15 cellular contexts compared by ENCODE assay signal in genomic region chrX:13719192-13719856, GRCh38. TPM values are rescaled to one million over a fixed set of nuclear protein-coding genes. Genes with fewer than 3 reads are reported as not detected.
A peak's percentile ranks its signal among the peaks of the same experiment; 100 is the strongest.
DNase-seq lines count a peak whose midpoint lies in the region; ATAC-seq and TF ChIP-seq lines count a peak whose summit lies in the region.
"Had no signal": no experiment of that assay in that cellular context is flagged by ENCODE, and none has a peak within 500 bp of the region (broad histone marks: within the 10 kb centered on the region; RNA-seq: fewer than 3 reads in every experiment).

No MANE protein-coding gene starts in this region.

- TF ChIP-seq CTCF in chondrocyte (IDR thresholded peaks at IDR 0.05) (no peak), natural killer cell (IDR thresholded peaks at IDR 0.05) (no peak)

- H3K4me3 Mint-ChIP-seq in stimulated activated naive CD8-positive, alpha-beta T cell treated with anti-CD3 and anti-CD28 coated beads, Interleukin-15, Interleukin-2, amounts not matched to agents 100 ng/mL and 50 ng/mL, for 24 hours = no peak overlapping the region
- H3K4me3 Mint-ChIP-seq in chondrocyte (ENCODE audit: unreplicated experiment) (no peak overlapping the region), natural killer cell (peak overlapping the region; percentile 81)
- H3K4me3 Mint-ChIP-seq: activated B cell treated with CpG ODN at 0.5 μM for 24 hours had no signal

- no peak for DNase-seq in stimulated activated naive CD8-positive, alpha-beta T cell treated with anti-CD3 and anti-CD28 coated beads, Interleukin-15, Interleukin-2, amounts not matched to agents 100 U/mL and 50 U/mL, for 24 hours
- DNase-seq in chondrocyte (ENCODE audit: low spot score) (no peak), natural killer cell (peak; percentile 30), COLO668 (lab: John Stamatoyannopoulos, UW; ENCODE audit: unreplicated experiment) (no peak), hypothalamus (lab: John Stamatoyannopoulos, UW) (no peak), NCI-H128 (lab: John Stamatoyannopoulos, UW; ENCODE audit: unreplicated experiment) (no peak)
- DNase-seq: activated B cell treated with CpG ODN at 0.5 μM for 24 hours; activated T-cell treated with anti-CD3 and anti-CD28 coated beads for 4 hours; anterior cingulate cortex; glutamatergic neuron; Karpas-422; NCI-H1436; stimulated activated naive CD4-positive, alpha-beta T cell treated with Interleukin-2 at 50 U/mL for 16 hours had no signal

- ATAC-seq in stimulated activated naive CD8-positive, alpha-beta T cell treated with anti-CD3 and anti-CD28 coated beads, Interleukin-15, Interleukin-2, amounts not matched to agents 100 U/mL and 50 U/mL, for 24 hours = no peak
- ATAC-seq in natural killer cell (peak; percentile 68 to 86 (median 84)), GM21825 (IDR thresholded peaks at IDR 0.05; ENCODE audit: unreplicated experiment) (no peak)

- H3K4me1 Mint-ChIP-seq in stimulated activated naive CD8-positive, alpha-beta T cell treated with anti-CD3 and anti-CD28 coated beads, Interleukin-15, Interleukin-2, amounts not matched to agents 100 ng/mL and 50 ng/mL, for 24 hours (ENCODE audit: low read depth) = peaks cover 57% of the 10 kb centered on the region
- H3K4me1 Mint-ChIP-seq in chondrocyte (ENCODE audit: low read depth) = peaks cover 31% of the 10 kb centered on the region
- peaks cover 60 to 75% of the 10 kb centered on the region in 2 donors for H3K4me1 Mint-ChIP-seq in natural killer cell

- H3K27me3 Mint-ChIP-seq in stimulated activated naive CD8-positive, alpha-beta T cell treated with anti-CD3 and anti-CD28 coated beads, Interleukin-15, Interleukin-2, amounts not matched to agents 100 ng/mL and 50 ng/mL, for 24 hours = no peaks in the 10 kb centered on the region
- H3K27me3 Mint-ChIP-seq in chondrocyte (ENCODE audit: low read depth) (no peaks in the 10 kb centered on the region), natural killer cell (ENCODE audit: low read depth in 2 of 2) (no peaks in the 10 kb centered on the region)
- H3K27me3 Mint-ChIP-seq: activated B cell treated with CpG ODN at 0.5 μM for 24 hours had no signal

- H3K27ac Mint-ChIP-seq in stimulated activated naive CD8-positive, alpha-beta T cell treated with anti-CD3 and anti-CD28 coated beads, Interleukin-15, Interleukin-2, amounts not matched to agents 100 ng/mL and 50 ng/mL, for 24 hours = peak overlapping the region; percentile 31
- H3K27ac Mint-ChIP-seq in chondrocyte (ENCODE audit: unreplicated experiment) = peak overlapping the region; percentile 34
- peak overlapping the region; percentile 92 to 94 for H3K27ac Mint-ChIP-seq in natural killer cell
- H3K27ac Mint-ChIP-seq: activated B cell treated with CpG ODN at 0.5 μM for 24 hours had no signal

- H3K9me3 Mint-ChIP-seq in stimulated activated naive CD8-positive, alpha-beta T cell treated with anti-CD3 and anti-CD28 coated beads, Interleukin-15, Interleukin-2, amounts not matched to agents 100 ng/mL and 50 ng/mL, for 24 hours = no peaks in the 10 kb centered on the region
- H3K9me3 Mint-ChIP-seq in chondrocyte (ENCODE audit: low read depth) (peaks cover 8% of the 10 kb centered on the region), natural killer cell (no peaks in the 10 kb centered on the region)
- H3K9me3 Mint-ChIP-seq: activated B cell treated with CpG ODN at 0.5 μM for 24 hours had no signal

- H3K36me3 Mint-ChIP-seq in stimulated activated naive CD8-positive, alpha-beta T cell treated with anti-CD3 and anti-CD28 coated beads, Interleukin-15, Interleukin-2, amounts not matched to agents 100 ng/mL and 50 ng/mL, for 24 hours (ENCODE audit: low read depth) = peaks cover 55% of the 10 kb centered on the region
- peaks cover 4% of the 10 kb centered on the region for H3K36me3 Mint-ChIP-seq in chondrocyte (ENCODE audit: low read depth)
- H3K36me3 Mint-ChIP-seq in natural killer cell = peaks cover 7% of the 10 kb centered on the region

- intact Hi-C loops in natural killer cell (cut with micrococcal nuclease) = no loop called here

RNA-seq across cellular contexts. Expression of gene TRAPPC2, which starts 15.1 kb away (rescaled TPM):
- 15.4 to 17.3 TPM (median 15.9 TPM) in 3 replicates for total RNA-seq in chondrocyte
- 10 to 100 TPM; 24.2 to 63.3 (median 42.4) TPM for total RNA-seq in natural killer cell

RNA-seq across cellular contexts. Expression of gene OFD1, which starts 15.2 kb away (rescaled TPM):
- total RNA-seq in chondrocyte (17.8 to 19.4 TPM (median 18.1 TPM) in 3 replicates), natural killer cell (10 to 100 TPM; 62.8 to 77.6 (median 74.9) TPM)

RNA-seq across cellular contexts. Expression of gene RAB9A, which starts 30.4 kb away (rescaled TPM):
- total RNA-seq in chondrocyte (18.8 to 31.3 TPM (median 29.2 TPM) in 3 replicates), natural killer cell (10 to 100 TPM; 27.0 to 36.9 (median 32.9) TPM)

Comparison
In these comparisons a context has a peak if more than half of its experiments do, and no peak if none do; other contexts are left out.
1. H3K27ac Mint-ChIP-seq: peak in every context shown above with its lines; median percentile 93 in natural killer cell; 34 in chondrocyte; 31 in stimulated activated naive CD8-positive, alpha-beta T cell treated with anti-CD3 and anti-CD28 coated beads, Interleukin-15, Interleukin-2, amounts not matched to agents 100 ng/mL and 50 ng/mL, for 24 hours.
2. ATAC-seq: peak in natural killer cell (3 of 3); none in stimulated activated naive CD8-positive, alpha-beta T cell treated with anti-CD3 and anti-CD28 coated beads, Interleukin-15, Interleukin-2, amounts not matched to agents 100 U/mL and 50 U/mL, for 24 hours (single experiment) and GM21825 (single experiment).